In genomic region chr15:76245072-76245610, GRCh38 we compare ENCODE assay signal across 36 cellular contexts.
"Had no signal": no experiment of that assay in that cellular context is flagged by ENCODE, and none has a peak within 500 bp of the region (broad histone marks: within the 10 kb centered on the region; RNA-seq: fewer than 3 reads in every experiment).

No MANE protein-coding gene starts in this region.

- H3K9me3 Mint-ChIP-seq: activated CD4-positive, alpha-beta memory T cell treated with anti-CD3 and anti-CD28 coated beads, Interleukin-2, amount 10 ng/mL, durations not matched to agents 7 days and 5 days; activated naive CD4-positive, alpha-beta T cell treated with anti-CD3 and anti-CD28 coated beads, Interleukin-2, amount 10 ng/mL, durations not matched to agents 7 days and 5 days; activated naive CD8-positive, alpha-beta T cell treated with anti-CD3 and anti-CD28 coated beads, Interleukin-2, amount 50 U/mL, for 24 hours; T-cell had no signal

- H3K4me3 Mint-ChIP-seq: activated CD4-positive, alpha-beta memory T cell treated with anti-CD3 and anti-CD28 coated beads, Interleukin-2, amount 10 ng/mL, durations not matched to agents 7 days and 5 days; activated CD8-positive, alpha-beta memory T cell treated with anti-CD3 and anti-CD28 coated beads, Interleukin-2, amount 10 ng/mL, durations not matched to agents 7 days and 5 days; activated naive CD4-positive, alpha-beta T cell treated with anti-CD3 and anti-CD28 coated beads, Interleukin-2, amount 10 ng/mL, durations not matched to agents 7 days and 5 days; activated naive CD8-positive, alpha-beta T cell; activated naive CD8-positive, alpha-beta T cell treated with anti-CD3 and anti-CD28 coated beads, Interleukin-2, amount 50 U/mL, for 24 hours; brain; T-cell; T-helper 17 cell had no signal

- H3K4me1 Mint-ChIP-seq: activated CD4-positive, alpha-beta memory T cell treated with anti-CD3 and anti-CD28 coated beads, Interleukin-2, amount 10 ng/mL, durations not matched to agents 7 days and 5 days; activated CD8-positive, alpha-beta memory T cell treated with anti-CD3 and anti-CD28 coated beads, Interleukin-2, amount 10 ng/mL, durations not matched to agents 7 days and 5 days; activated naive CD4-positive, alpha-beta T cell treated with anti-CD3 and anti-CD28 coated beads, Interleukin-2, amount 10 ng/mL, durations not matched to agents 7 days and 5 days; activated naive CD8-positive, alpha-beta T cell treated with anti-CD3 and anti-CD28 coated beads, Interleukin-2, amount 50 U/mL, for 24 hours; T-cell had no signal

- H3K27ac Mint-ChIP-seq: activated CD4-positive, alpha-beta memory T cell treated with anti-CD3 and anti-CD28 coated beads, Interleukin-2, amount 10 ng/mL, durations not matched to agents 7 days and 5 days; activated CD8-positive, alpha-beta memory T cell treated with anti-CD3 and anti-CD28 coated beads, Interleukin-2, amount 10 ng/mL, durations not matched to agents 7 days and 5 days; activated naive CD4-positive, alpha-beta T cell treated with anti-CD3 and anti-CD28 coated beads, Interleukin-2, amount 10 ng/mL, durations not matched to agents 7 days and 5 days; activated naive CD8-positive, alpha-beta T cell; activated naive CD8-positive, alpha-beta T cell treated with anti-CD3 and anti-CD28 coated beads, Interleukin-2, amount 50 U/mL, for 24 hours; brain; T-cell; T-helper 17 cell had no signal

- H3K27ac ChIP-seq: KMS-11, RWPE1, WERI-Rb-1 had no signal

- FAIRE-seq: bronchial epithelial cell, RCC 7860 had no signal

- H3K4me2 ChIP-seq: KMS-11 had no signal

- ATAC-seq: activated CD8-positive, alpha-beta memory T cell treated with anti-CD3 and anti-CD28 coated beads, Interleukin-2, amount 10 ng/mL, durations not matched to agents 7 days and 5 days; activated naive CD8-positive, alpha-beta T cell treated with anti-CD3 and anti-CD28 coated beads, Interleukin-2, amount 50 U/mL, for 24 hours; PC-3; Right ventricle myocardium inferior; SK-N-SH treated with all-trans-retinoic acid at 6 μM for 48 hours; T-cell; T-helper 17 cell had no signal

- DNase-seq: activated CD4-positive, alpha-beta memory T cell treated with anti-CD3 and anti-CD28 coated beads, Interleukin-2, amount 10 ng/mL, durations not matched to agents 7 days and 5 days; activated CD4-positive, alpha-beta T cell treated with anti-CD3 and anti-CD28 coated beads for 1 hour; activated CD4-positive, alpha-beta T cell treated with anti-CD3 and anti-CD28 coated beads for 48 hours; activated CD4-positive, CD25-positive, alpha-beta regulatory T cell; activated CD8-positive, alpha-beta memory T cell treated with anti-CD3 and anti-CD28 coated beads for 24 hours; activated CD8-positive, alpha-beta memory T cell treated with anti-CD3 and anti-CD28 coated beads, Interleukin-2, amount 10 ng/mL, durations not matched to agents 7 days and 5 days; activated CD8-positive, alpha-beta memory T cell treated with anti-CD3 and anti-CD28 coated beads, Interleukin-2, amount 50 U/mL, for 48 hours; activated effector memory CD4-positive, alpha-beta T cell treated with Interleukin-2 at 50 U/mL for 16 hours; activated naive CD4-positive, alpha-beta T cell treated with anti-CD3 and anti-CD28 coated beads, Interleukin-2, amount 10 ng/mL, durations not matched to agents 7 days and 5 days; activated naive CD8-positive, alpha-beta T cell treated with anti-CD3 and anti-CD28 coated beads, Interleukin-2, amount 50 U/mL, for 24 hours; activated T-cell treated with anti-CD3 and anti-CD28 coated beads, Interleukin-2, amount 50 U/mL, for 48 hours; anterior cingulate cortex; central memory CD4-positive, alpha-beta T cell; MM.1S; MV-4-11; NCI-H1092; NCI-H187 treated with DMSO at 0.1 percent for 48 hours; NCI-H2081 treated with DMSO at 0.1 percent for 48 hours; NCI-H2171; NCI-H446; NCI-H510A treated with DMSO at 0.1 percent for 48 hours; NCI-H69; PC-3; SIG-M5; T-cell; T-helper 17 cell; T-helper 9 cell; WERI-Rb-1 had no signal

- H3K27me3 Mint-ChIP-seq: activated CD4-positive, alpha-beta memory T cell treated with anti-CD3 and anti-CD28 coated beads, Interleukin-2, amount 10 ng/mL, durations not matched to agents 7 days and 5 days; activated CD8-positive, alpha-beta memory T cell treated with anti-CD3 and anti-CD28 coated beads, Interleukin-2, amount 10 ng/mL, durations not matched to agents 7 days and 5 days; activated naive CD4-positive, alpha-beta T cell treated with anti-CD3 and anti-CD28 coated beads, Interleukin-2, amount 10 ng/mL, durations not matched to agents 7 days and 5 days; activated naive CD8-positive, alpha-beta T cell; activated naive CD8-positive, alpha-beta T cell treated with anti-CD3 and anti-CD28 coated beads, Interleukin-2, amount 50 U/mL, for 24 hours; brain; T-cell; T-helper 17 cell had no signal
